8 cellular contexts compared by ENCODE assay signal in the genomic region with DNA sequence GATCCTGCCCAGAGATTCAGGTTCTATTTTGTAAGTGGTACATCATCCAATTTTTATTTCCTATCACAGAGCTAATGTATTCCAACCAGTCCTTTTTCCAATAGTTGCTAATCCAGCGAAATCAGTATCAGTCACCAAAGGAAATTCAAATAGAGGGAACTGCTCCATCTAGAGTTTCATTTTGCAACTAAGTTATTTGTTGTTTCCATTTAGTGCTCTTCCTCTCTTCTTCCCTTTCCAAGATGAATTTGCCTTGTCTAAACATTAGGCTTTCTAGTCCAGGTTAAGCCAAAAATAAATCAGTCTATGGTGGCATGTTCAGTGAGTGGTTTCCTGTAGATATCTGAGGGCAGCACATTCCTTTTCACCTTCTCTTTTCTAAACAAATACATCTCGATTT.
DNase-seq lines count a peak whose midpoint lies in the region; ATAC-seq and TF ChIP-seq lines count a peak whose summit lies in the region.

No MANE protein-coding gene starts in this region.

- peak; percentile 17 for DNase-seq in GM04504 (ENCODE audit: low read depth)
- DNase-seq in Peyer's patch: no peak
- DNase-seq in fibroblast of the aortic adventitia (ENCODE audit: low read depth): peak; percentile 74
- DNase-seq in sigmoid colon: no peak
- DNase-seq in activated effector memory CD4-positive, alpha-beta T cell treated with anti-CD3 and anti-CD28 coated beads, Interleukin-2, amount 50 U/mL, for 16 hours: no peak
- DNase-seq in NCI-H2029 (lab: John Stamatoyannopoulos, UW): no peak

- TF ChIP-seq POLR2A in Peyer's patch (IDR thresholded peaks at IDR 0.05): no peak
- no peak for TF ChIP-seq POLR2A in sigmoid colon (IDR thresholded peaks at IDR 0.05)

- H3K9me3 ChIP-seq in Peyer's patch (no peaks in the 10 kb centered on the region), sigmoid colon (no peaks in the 10 kb centered on the region)

- H3K27ac ChIP-seq in Peyer's patch (no peak overlapping the region), sigmoid colon (no peak overlapping the region)

- H3K4me1 ChIP-seq in Peyer's patch (no peaks in the 10 kb centered on the region), sigmoid colon (peaks cover 0 to 15% (median 6%) of the 10 kb centered on the region in 4 donors)

- H3K36me3 ChIP-seq in Peyer's patch: no peaks in the 10 kb centered on the region
- no peaks in the 10 kb centered on the region for H3K36me3 ChIP-seq in sigmoid colon

- ATAC-seq in HG03095 (IDR thresholded peaks at IDR 0.05; ENCODE audit: unreplicated experiment): no peak
- ATAC-seq in HG02885 (IDR thresholded peaks at IDR 0.05; ENCODE audit: poor library complexity, unreplicated experiment): no peak

- WGBS in sigmoid colon, 2 donors: 33 to 47% methylated on average over 2 of the region's 2 CpGs

- H3K4me3 ChIP-seq in Peyer's patch (no peak overlapping the region), fibroblast of the aortic adventitia (ENCODE audit: low read depth, low read length) (no peak overlapping the region), sigmoid colon (no peak overlapping the region)

- intact Hi-C loops in sigmoid colon (cut with DNase I): loop anchor here (5.0 to 10.0 kb wide), 4 partner anchors 161 to 1244 kb away; a partner anchor contains a TSS

- TF ChIP-seq EP300 in sigmoid colon (IDR thresholded peaks at IDR 0.05): no peak

- H3K27me3 ChIP-seq in Peyer's patch (no peaks in the 10 kb centered on the region), sigmoid colon (no peaks in the 10 kb centered on the region)

- TF ChIP-seq CTCF in Peyer's patch (IDR thresholded peaks at IDR 0.05) (peak in 5 of 6 experiments; percentile 11 to 48 (median 41)), fibroblast of the aortic adventitia (IDR thresholded peaks at IDR 0.05; ENCODE audit: insufficient read depth, low read length) (peak; percentile 55), sigmoid colon (IDR thresholded peaks at IDR 0.05) (peak in 3 of 4 experiments; percentile 22 to 32 (median 29))

Comparison
In these comparisons a context has a peak if more than half of its experiments do, and no peak if none do; other contexts are left out.
1. DNase-seq: peak in GM04504 (single experiment) and fibroblast of the aortic adventitia (single experiment); none in Peyer's patch (0 of 3), sigmoid colon (single experiment), activated effector memory CD4-positive, alpha-beta T cell treated with anti-CD3 and anti-CD28 coated beads, Interleukin-2, amount 50 U/mL, for 16 hours (single experiment) and NCI-H2029 (single experiment).
2. Peak in every context shown above with its lines, with median percentiles within 50 percentile points of each other: CTCF ChIP-seq.